ENCODE assay signal across 16 cellular contexts in genomic region chr16:28820016-28820415, GRCh38. TPM values are rescaled to one million over a fixed set of nuclear protein-coding genes. Genes with fewer than 3 reads are reported as not detected.
DNase-seq lines count a peak whose midpoint lies in the region; FAIRE-seq and TF ChIP-seq lines count a peak whose summit lies in the region.
"Had no signal": no experiment of that assay in that cellular context is flagged by ENCODE, and none has a peak within 500 bp of the region (broad histone marks: within the 10 kb centered on the region; RNA-seq: fewer than 3 reads in every experiment).

No MANE protein-coding gene starts in this region.

- peaks cover 25% of the 10 kb centered on the region for H3K4me1 Mint-ChIP-seq in activated naive CD4-positive, alpha-beta T cell treated with anti-CD3 and anti-CD28 coated beads for 36 hours (ENCODE audit: low read depth)
- H3K4me1 Mint-ChIP-seq in immature natural killer cell: peaks cover 27 to 28% of the 10 kb centered on the region in 2 donors

- TF ChIP-seq RAD21 in H1 (IDR thresholded peaks at IDR 0.05 in 1 of 2, conservative IDR thresholded peaks at IDR 0.05 in 1 of 2; ENCODE audit: low read depth in 2 of 2, low read length in 2 of 2): no peak

- H2BK120ac ChIP-seq in H1 (replicated peaks; ENCODE audit: low read depth, low read length): no peak overlapping the region

- H4K5ac ChIP-seq in H1 (ENCODE audit: insufficient read length, low read depth, low read length): no peak overlapping the region

- H2AK5ac ChIP-seq in H1 (ENCODE audit: low read depth, low read length): 0 out of 2 replicates have a peak overlapping the region, but pooled peaks have one; percentile 75

- H2AFZ ChIP-seq in H1 (ENCODE audit: low read length): no peak overlapping the region

- H3K14ac ChIP-seq in H1 (ENCODE audit: insufficient read length): no peak overlapping the region

- peaks cover 4 to 7% of the 10 kb centered on the region in 2 experiments for H3K79me2 ChIP-seq in H1 (ENCODE audit: control insufficient read depth in 1 of 2, insufficient read depth in 2 of 2, low read length in 2 of 2)

- H3K23me2 ChIP-seq in H1 (ENCODE audit: low read depth, low read length): peaks cover 12% of the 10 kb centered on the region

- no peaks in the 10 kb centered on the region for H3K27me3 Mint-ChIP-seq in activated naive CD4-positive, alpha-beta T cell treated with anti-CD3 and anti-CD28 coated beads for 36 hours (ENCODE audit: low read depth)
- peaks cover 14 to 27% (median 22%) of the 10 kb centered on the region in 3 donors for H3K27me3 Mint-ChIP-seq in immature natural killer cell (ENCODE audit: low read depth in 3 of 3)
- H3K27me3 Mint-ChIP-seq: central memory CD8-positive, alpha-beta T cell had no signal

- no peak overlapping the region for H3K9ac ChIP-seq in H1 (replicated peaks in 1 of 4; ENCODE audit: extremely low read depth in 1 of 4, low read depth in 3 of 4, low read length in 3 of 4)

- CTCF ChIA-PET in activated naive CD4-positive, alpha-beta T cell treated with anti-CD3 and anti-CD28 coated beads for 36 hours (lab: Charles Lee): no interaction called here
- CTCF ChIA-PET in H1 (lab: Charles Lee; ENCODE audit: partially characterized antibody): no interaction called here

- no peak overlapping the region for H3K27ac Mint-ChIP-seq in activated naive CD4-positive, alpha-beta T cell treated with anti-CD3 and anti-CD28 coated beads for 36 hours
- H3K27ac Mint-ChIP-seq in immature natural killer cell: peak overlapping the region in 2 of 6 donors; percentile 53 to 57

- TF ChIP-seq POLR2A in H1 (IDR thresholded peaks at IDR 0.05; ENCODE audit: control extremely low read depth in 1 of 2, low read depth in 2 of 2, low read length in 2 of 2) (no peak), sigmoid colon (IDR thresholded peaks at IDR 0.05) (no peak)

- H3K36me3 Mint-ChIP-seq in activated naive CD4-positive, alpha-beta T cell treated with anti-CD3 and anti-CD28 coated beads for 36 hours (ENCODE audit: low read depth): peaks cover 19% of the 10 kb centered on the region
- peaks cover 0 to 4% (median 3%) of the 10 kb centered on the region in 3 donors for H3K36me3 Mint-ChIP-seq in immature natural killer cell

- 85% methylated on average over 5 of the region's 5 CpGs; no CpG with 5 or more reads in 1 of the 2 experiments for WGBS in H1 (ENCODE audit: extremely low coverage in 1 of 2, insufficient coverage in 1 of 2, insufficient read length in 1 of 2, insufficient replicate concordance in 2 of 2, low coverage in 1 of 2, low lambda C conversion rate in 2 of 2, missing lambda C conversion rate in 1 of 2), 2 experiments
- 40 to 73% methylated on average over 5 of the region's 5 CpGs for WGBS in sigmoid colon, 2 donors

- H3K4me1 ChIP-seq in H1 (replicated peaks in 1 of 4; ENCODE audit: control insufficient read depth in 3 of 4, insufficient read depth in 4 of 4, low read length in 3 of 4): no peaks in the 10 kb centered on the region; a peak in 2 of 7 replicates
- H3K4me1 ChIP-seq in sigmoid colon: peaks cover 0 to 14% (median 12%) of the 10 kb centered on the region in 4 donors

- TF ChIP-seq EP300 in H1 (IDR thresholded peaks at IDR 0.05; ENCODE audit: borderline replicate concordance in 1 of 2, low read depth in 2 of 2, low read length in 2 of 2) (no peak), sigmoid colon (IDR thresholded peaks at IDR 0.05) (no peak)

- H3K9me3 ChIP-seq in H1 (ENCODE audit: insufficient read depth in 2 of 2, low read depth in 1 of 2, low read length in 1 of 2): no peaks in the 10 kb centered on the region
- no peaks in the 10 kb centered on the region for H3K9me3 ChIP-seq in sigmoid colon
- H3K9me3 ChIP-seq: mucosa of descending colon had no signal

- H3K27me3 ChIP-seq in H1 (replicated peaks in 1 of 4; ENCODE audit: control insufficient read depth in 3 of 4, extremely low read depth in 1 of 4, insufficient read depth in 3 of 4, low read length in 3 of 4) (no peaks in the 10 kb centered on the region), sigmoid colon (no peaks in the 10 kb centered on the region)

- H3K36me3 ChIP-seq in H1 (ENCODE audit: control insufficient read depth in 2 of 4, insufficient read depth in 4 of 4, low read length in 3 of 4) (no peaks in the 10 kb centered on the region), sigmoid colon (no peaks in the 10 kb centered on the region)

- no peaks in the 10 kb centered on the region for H3K79me1 ChIP-seq in H1 (ENCODE audit: low read depth, low read length)

- DNase-seq in activated naive CD4-positive, alpha-beta T cell treated with anti-CD3 and anti-CD28 coated beads for 36 hours: peak; percentile 1
- DNase-seq in activated naive CD4-positive, alpha-beta T cell (lab: John Stamatoyannopoulos, UW): no peak
- DNase-seq in OCI-M1 (lab: John Stamatoyannopoulos, UW) (peak; percentile 25), H1 (ENCODE audit: low read depth in 1 of 2, low spot score in 2 of 2) (no peak), sigmoid colon (peak; percentile 61), immature natural killer cell (no peak)
- no peak for DNase-seq in NK-92 treated with Interleukin-12 subunit alpha and Interleukin-12 subunit beta, amount 100 ng/mL, for 24 hours (lab: John Stamatoyannopoulos, UW)
- DNase-seq in stimulated activated CD4-positive, alpha-beta T cell treated with anti-CD3 and anti-CD28 coated beads, Interleukin-15, amount 100 ng/mL, for 24 hours: no peak
- DNase-seq: activated CD4-positive, alpha-beta T cell treated with anti-CD3 and anti-CD28 coated beads, Interleukin-2, amount 50 U/mL, for 48 hours; activated T-cell treated with anti-CD3 and anti-CD28 coated beads, Interleukin-2, amount 50 U/mL, for 48 hours; COR-L47; hypothalamus; NCI-H1105; occipital lobe had no signal

- no peak for FAIRE-seq in H1 (lab: Jason Lieb, UNC)

- no peak overlapping the region for H3K27ac ChIP-seq in H1 (ENCODE audit: low read depth, low read length)
- no peak overlapping the region for H3K27ac ChIP-seq in sigmoid colon

- no peak overlapping the region for H2BK12ac ChIP-seq in H1 (ENCODE audit: low read depth, low read length)

- H3K4ac ChIP-seq in H1 (replicated peaks; ENCODE audit: insufficient read length, low read depth, low read length): no peak overlapping the region

- no peaks in the 10 kb centered on the region for H3K9me3 Mint-ChIP-seq in activated naive CD4-positive, alpha-beta T cell treated with anti-CD3 and anti-CD28 coated beads for 36 hours
- no peaks in the 10 kb centered on the region for H3K9me3 Mint-ChIP-seq in immature natural killer cell
- H3K9me3 Mint-ChIP-seq: central memory CD8-positive, alpha-beta T cell had no signal

- H4K91ac ChIP-seq in H1 (replicated peaks; ENCODE audit: insufficient read length, low read length): no peak overlapping the region

- H3K56ac ChIP-seq in H1 (replicated peaks; ENCODE audit: insufficient read length, low read depth, low read length): no peak overlapping the region

- peaks cover 0 to 2% of the 10 kb centered on the region in 2 experiments for H4K20me1 ChIP-seq in H1 (replicated peaks in 1 of 2; ENCODE audit: control insufficient read depth in 1 of 2, insufficient read depth in 2 of 2, low read length in 2 of 2)

- POLR2A ChIA-PET in H1 (lab: Charles Lee; ENCODE audit: partially characterized antibody): interaction anchor here (4.5 to 23.3 kb wide), 2 partner anchors 20 to 44 kb away, joined by 49 to 756 read pairs; partner anchors contain the start of genes SH2B1 and TUFM

- H2BK5ac ChIP-seq in H1 (ENCODE audit: low read depth, low read length): no peak overlapping the region

- H4K8ac ChIP-seq in H1 (ENCODE audit: extremely low read depth, insufficient read depth, low read length): no peak overlapping the region

- intact Hi-C loops in activated naive CD4-positive, alpha-beta T cell treated with anti-CD3 and anti-CD28 coated beads for 36 hours (cut with micrococcal nuclease): loop anchor here (5.0 kb wide), 2 partner anchors 528 to 987 kb away; partner anchors contain the start of genes MAZ and SBK1
- intact Hi-C loops in sigmoid colon (cut with DNase I): no loop called here

- no peak overlapping the region for H3K4me3 ChIP-seq in H1 (ENCODE audit: extremely low read depth in 1 of 4, insufficient read depth in 2 of 4, low read depth in 3 of 4, low read length in 4 of 4)
- H3K4me3 ChIP-seq in sigmoid colon: no peak overlapping the region
- H3K4me3 ChIP-seq: mucosa of descending colon had no signal

- no peak overlapping the region for H2BK20ac ChIP-seq in H1 (ENCODE audit: low read length)

- H3K23ac ChIP-seq in H1 (ENCODE audit: insufficient read length): no peak overlapping the region

- H2BK15ac ChIP-seq in H1 (ENCODE audit: low read length): no peak overlapping the region

- TF ChIP-seq CTCF in H1 (IDR thresholded peaks at IDR 0.05; ENCODE audit: control extremely low read depth in 1 of 3, insufficient read depth in 1 of 3, low read depth in 1 of 3, low read length in 3 of 3): no peak
- no peak for TF ChIP-seq CTCF in sigmoid colon (IDR thresholded peaks at IDR 0.05)

- no peak overlapping the region for H3K18ac ChIP-seq in H1 (ENCODE audit: extremely low read depth, low read length)

- no peak overlapping the region for H3K4me2 ChIP-seq in H1 (ENCODE audit: insufficient read depth in 1 of 2, low read depth in 2 of 2, low read length in 2 of 2)

- peak overlapping the region; percentile 9 for H3K4me3 Mint-ChIP-seq in activated naive CD4-positive, alpha-beta T cell treated with anti-CD3 and anti-CD28 coated beads for 36 hours
- peak overlapping the region in 2 of 5 donors; percentile 24 to 46 for H3K4me3 Mint-ChIP-seq in immature natural killer cell

RNA-seq across cellular contexts. Expression of gene ATXN2L, which starts 2.8 kb away (rescaled TPM):
- total RNA-seq in activated naive CD4-positive, alpha-beta T cell treated with anti-CD3 and anti-CD28 coated beads for 36 hours: 100 to 1,000 TPM; 392 to 408 TPM
- 218 and 227 TPM in 2 replicates for total RNA-seq in H1 (2021; fragmentation: NEBNext Ultra II Directional; extraction: Animal tissue kit (Norgen Biotek cat#: 25700))
- polyA plus RNA-seq in H1 (2011; rRNA removed): 79.1 and 131 TPM in 2 replicates
- polyA plus RNA-seq in H1 (2011; cell fraction: cytosol; rRNA removed): 54.4 TPM
- polyA plus RNA-seq in H1 (2011; cell fraction: nucleus; rRNA removed): 450 TPM
- 151 to 202 TPM (median 191 TPM) in 4 replicates for polyA plus RNA-seq in H1 (2012, experiment 1 of 2)
- 158 TPM for polyA plus RNA-seq in H1 (2012, experiment 2 of 2)
- polyA plus RNA-seq in H1 (2013, experiment 1 of 2): 187 TPM
- 171 TPM for polyA plus RNA-seq in H1 (2013, experiment 2 of 2)
- 36.2 and 40.2 TPM in 2 replicates for polyA minus RNA-seq in H1 (2011; rRNA and poly(A)+ RNA removed)
- 106 TPM for polyA minus RNA-seq in H1 (2011; cell fraction: cytosol; rRNA and poly(A)+ RNA removed)
- 121 TPM for polyA minus RNA-seq in H1 (2011; cell fraction: nucleus; rRNA and poly(A)+ RNA removed)
- total RNA-seq in sigmoid colon: 10 to 100 TPM; 40.2 to 75.1 (median 52.2) TPM
- polyA plus RNA-seq in sigmoid colon: 10 to 100 TPM; 25.9 to 89.9 (median 30.0) TPM
- 10 to 100 TPM in 1 of 3 donors, 1 to 10 TPM in 2; 3.0 to 28.5 (median 9.7) TPM for polyA plus RNA-seq in immature natural killer cell

RNA-seq across cellular contexts. Expression of gene TUFM, which starts 26.1 kb away (rescaled TPM):
- total RNA-seq in activated naive CD4-positive, alpha-beta T cell treated with anti-CD3 and anti-CD28 coated beads for 36 hours: 100 to 1,000 TPM; 276 to 289 TPM
- 243 and 249 TPM in 2 replicates for total RNA-seq in H1 (2021; fragmentation: NEBNext Ultra II Directional; extraction: Animal tissue kit (Norgen Biotek cat#: 25700))
- polyA plus RNA-seq in H1 (2011; rRNA removed) (216 and 283 TPM in 2 replicates), sigmoid colon (100 to 1,000 TPM; 102 to 289 (median 151) TPM), immature natural killer cell (100 to 1,000 TPM; 149 to 206 (median 153) TPM)
- 216 TPM for polyA plus RNA-seq in H1 (2011; cell fraction: cytosol; rRNA removed)
- polyA plus RNA-seq in H1 (2011; cell fraction: nucleus; rRNA removed): 375 TPM
- polyA plus RNA-seq in H1 (2012, experiment 1 of 2): 252 to 300 TPM (median 277 TPM) in 4 replicates
- 261 TPM for polyA plus RNA-seq in H1 (2012, experiment 2 of 2)
- polyA plus RNA-seq in H1 (2013, experiment 1 of 2): 233 TPM
- 250 TPM for polyA plus RNA-seq in H1 (2013, experiment 2 of 2)
- 76.3 and 102 TPM in 2 replicates for polyA minus RNA-seq in H1 (2011; rRNA and poly(A)+ RNA removed)
- 74.2 TPM for polyA minus RNA-seq in H1 (2011; cell fraction: cytosol; rRNA and poly(A)+ RNA removed)
- 65.9 TPM for polyA minus RNA-seq in H1 (2011; cell fraction: nucleus; rRNA and poly(A)+ RNA removed)
- 100 to 1,000 TPM in 1 of 4 donors, 10 to 100 TPM in 3; 75.3 to 115 (median 89.8) TPM for total RNA-seq in sigmoid colon

RNA-seq across cellular contexts. Expression of gene SH2B1, which starts 43.6 kb away (rescaled TPM):
- total RNA-seq in activated naive CD4-positive, alpha-beta T cell treated with anti-CD3 and anti-CD28 coated beads for 36 hours: 10 to 100 TPM; 28.4 to 33.9 TPM
- total RNA-seq in H1 (2021; fragmentation: NEBNext Ultra II Directional; extraction: Animal tissue kit (Norgen Biotek cat#: 25700)): 38.5 and 39.7 TPM in 2 replicates
- 32.0 and 57.5 TPM in 2 replicates for polyA plus RNA-seq in H1 (2011; rRNA removed)
- 30.7 TPM for polyA plus RNA-seq in H1 (2011; cell fraction: cytosol; rRNA removed)
- polyA plus RNA-seq in H1 (2011; cell fraction: nucleus; rRNA removed): 219 TPM
- polyA plus RNA-seq in H1 (2012, experiment 1 of 2): 40.1 to 43.9 TPM (median 40.4 TPM) in 4 replicates
- 32.3 TPM for polyA plus RNA-seq in H1 (2012, experiment 2 of 2)
- polyA plus RNA-seq in H1 (2013, experiment 1 of 2): 30.1 TPM
- polyA plus RNA-seq in H1 (2013, experiment 2 of 2): 29.1 TPM
- polyA minus RNA-seq in H1 (2011; rRNA and poly(A)+ RNA removed): 9.2 and 13.9 TPM in 2 replicates
- polyA minus RNA-seq in H1 (2011; cell fraction: cytosol; rRNA and poly(A)+ RNA removed): 18.1 TPM
- polyA minus RNA-seq in H1 (2011; cell fraction: nucleus; rRNA and poly(A)+ RNA removed): 21.9 TPM
- 10 to 100 TPM; 23.5 to 50.4 (median 24.7) TPM for total RNA-seq in sigmoid colon
- polyA plus RNA-seq in sigmoid colon: 10 to 100 TPM; 29.1 to 51.4 (median 36.0) TPM
- polyA plus RNA-seq in immature natural killer cell: 1 to 10 TPM; 1.4 to 3.0 (median 1.6) TPM

RNA-seq across cellular contexts. Expression of gene ATP2A1, which starts 58.3 kb away (rescaled TPM):
- total RNA-seq in activated naive CD4-positive, alpha-beta T cell treated with anti-CD3 and anti-CD28 coated beads for 36 hours: 1 to 10 TPM; 4.2 to 5.3 TPM
- 2.4 and 3.0 TPM in 2 replicates for total RNA-seq in H1 (2021; fragmentation: NEBNext Ultra II Directional; extraction: Animal tissue kit (Norgen Biotek cat#: 25700))
- polyA plus RNA-seq in H1 (2011; rRNA removed): 1.7 and 3.1 TPM in 2 replicates
- 1.9 TPM for polyA plus RNA-seq in H1 (2011; cell fraction: cytosol; rRNA removed)
- polyA plus RNA-seq in H1 (2011; cell fraction: nucleus; rRNA removed): 10.5 TPM
- 4.4 to 10.5 TPM (median 6.1 TPM) in 4 replicates for polyA plus RNA-seq in H1 (2012, experiment 1 of 2)
- 1.4 TPM for polyA plus RNA-seq in H1 (2012, experiment 2 of 2)
- 2.6 TPM for polyA plus RNA-seq in H1 (2013, experiment 1 of 2)
- 1.5 TPM for polyA plus RNA-seq in H1 (2013, experiment 2 of 2)
- polyA minus RNA-seq in H1 (2011; rRNA and poly(A)+ RNA removed): 1.3 and 2.0 TPM in 2 replicates
- 1.4 TPM for polyA minus RNA-seq in H1 (2011; cell fraction: cytosol; rRNA and poly(A)+ RNA removed)
- polyA minus RNA-seq in H1 (2011; cell fraction: nucleus; rRNA and poly(A)+ RNA removed): 14.5 TPM
- under 1 TPM in 2 of 4 donors, not detected in 2; 0.36 to 0.49 TPM for total RNA-seq in sigmoid colon
- polyA plus RNA-seq in sigmoid colon: 1 to 10 TPM in 2 of 3 donors, not detected in 1; 1.2 to 1.6 TPM
- under 1 TPM in 1 of 3 donors, not detected in 2; 0.31 TPM for polyA plus RNA-seq in immature natural killer cell

Comparison
In these comparisons a context has a peak if more than half of its experiments do, and no peak if none do; other contexts are left out.
1. DNase-seq: peak in activated naive CD4-positive, alpha-beta T cell treated with anti-CD3 and anti-CD28 coated beads for 36 hours (single experiment), OCI-M1 (single experiment) and sigmoid colon (single experiment); none in activated naive CD4-positive, alpha-beta T cell (0 of 4), H1 (0 of 2), NK-92 treated with Interleukin-12 subunit alpha and Interleukin-12 subunit beta, amount 100 ng/mL, for 24 hours (single experiment), stimulated activated CD4-positive, alpha-beta T cell treated with anti-CD3 and anti-CD28 coated beads, Interleukin-15, amount 100 ng/mL, for 24 hours (single experiment) and immature natural killer cell (0 of 3).